ENCODE assay signal across 23 cellular contexts in the genomic region with DNA sequence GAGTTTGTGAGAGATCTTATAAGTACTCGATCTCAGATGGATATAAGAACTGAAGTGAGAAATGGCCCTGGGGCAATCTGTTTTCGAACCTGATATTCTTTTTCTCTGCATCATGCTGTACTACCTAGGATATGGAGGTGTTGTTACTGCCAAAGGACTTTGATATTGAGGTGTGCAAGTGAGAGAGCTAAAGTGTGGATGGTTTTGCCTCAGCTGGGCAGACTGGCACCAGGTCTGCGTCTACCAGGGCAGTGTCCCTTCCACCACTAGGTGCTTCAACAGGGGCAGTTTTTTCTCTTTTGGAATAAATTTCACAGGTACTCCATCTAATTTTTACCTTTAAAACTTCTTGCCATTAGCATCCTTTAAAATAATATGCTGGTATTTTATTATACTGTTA. TPM values are rescaled to one million over a fixed set of nuclear protein-coding genes. Genes with fewer than 3 reads are reported as not detected.
"Had no signal": no experiment of that assay in that cellular context is flagged by ENCODE, and none has a peak within 500 bp of the region (broad histone marks: within the 10 kb centered on the region; RNA-seq: fewer than 3 reads in every experiment).

No MANE protein-coding gene starts in this region.

- DNase-seq: Kasumi-1; MM.1S; NCI-H1092 treated with DMSO at 0.1 percent for 48 hours; NCI-H1436 treated with DMSO at 0.1 percent for 48 hours; NCI-H1694; NCI-H187 treated with DMSO at 0.1 percent for 48 hours; NCI-H2029 treated with DMSO at 0.1 percent for 48 hours; NCI-H2171 treated with DMSO at 0.1 percent for 48 hours; NCI-H524; NCI-H526 treated with DMSO at 0.1 percent for 48 hours; NCI-H748 treated with DMSO at 0.1 percent for 48 hours; NK-92 treated with Interleukin-12 subunit alpha and Interleukin-12 subunit beta, amount 100 ng/mL, for 24 hours; PC-3; Peyer's patch; SHP77 treated with DMSO at 0.1 percent for 48 hours; SJCRH30; SW 1271; T-cell had no signal

- H3K9ac ChIP-seq: KMS-11 had no signal

- H3K9me3 ChIP-seq: Peyer's patch, SJCRH30 had no signal

- H3K36me3 ChIP-seq: Peyer's patch, SJCRH30 had no signal

- H3K4me3 Mint-ChIP-seq: IgD-negative memory B cell, T-cell had no signal

- H3K27me3 ChIP-seq: Peyer's patch, SJCRH30 had no signal

- H3K4me1 Mint-ChIP-seq: IgD-negative memory B cell had no signal

- ATAC-seq: K562, PC-3, Right ventricle myocardium inferior, T-cell had no signal

- H3K9me3 Mint-ChIP-seq: IgD-negative memory B cell, T-cell had no signal

- H3K4me2 ChIP-seq: KMS-11 had no signal

- H3K4me1 ChIP-seq: Peyer's patch, SJCRH30 had no signal

- H3K27ac ChIP-seq: KMS-11, Peyer's patch, SJCRH30 had no signal

- H3K4me3 ChIP-seq: K562, Peyer's patch, SJCRH30 had no signal

- H3K27ac Mint-ChIP-seq: IgD-negative memory B cell, T-cell had no signal

- H3K36me3 Mint-ChIP-seq: IgD-negative memory B cell, T-cell had no signal

- FAIRE-seq: K562 had no signal

RNA-seq across cellular contexts. Expression of a gene that starts 35.0 kb away (rescaled TPM):
- total RNA-seq: OCI-LY7 had no signal
- polyA plus RNA-seq: IgD-negative memory B cell had no signal
